Comparison of ENCODE assay signal across 16 cellular contexts in the genomic region with DNA sequence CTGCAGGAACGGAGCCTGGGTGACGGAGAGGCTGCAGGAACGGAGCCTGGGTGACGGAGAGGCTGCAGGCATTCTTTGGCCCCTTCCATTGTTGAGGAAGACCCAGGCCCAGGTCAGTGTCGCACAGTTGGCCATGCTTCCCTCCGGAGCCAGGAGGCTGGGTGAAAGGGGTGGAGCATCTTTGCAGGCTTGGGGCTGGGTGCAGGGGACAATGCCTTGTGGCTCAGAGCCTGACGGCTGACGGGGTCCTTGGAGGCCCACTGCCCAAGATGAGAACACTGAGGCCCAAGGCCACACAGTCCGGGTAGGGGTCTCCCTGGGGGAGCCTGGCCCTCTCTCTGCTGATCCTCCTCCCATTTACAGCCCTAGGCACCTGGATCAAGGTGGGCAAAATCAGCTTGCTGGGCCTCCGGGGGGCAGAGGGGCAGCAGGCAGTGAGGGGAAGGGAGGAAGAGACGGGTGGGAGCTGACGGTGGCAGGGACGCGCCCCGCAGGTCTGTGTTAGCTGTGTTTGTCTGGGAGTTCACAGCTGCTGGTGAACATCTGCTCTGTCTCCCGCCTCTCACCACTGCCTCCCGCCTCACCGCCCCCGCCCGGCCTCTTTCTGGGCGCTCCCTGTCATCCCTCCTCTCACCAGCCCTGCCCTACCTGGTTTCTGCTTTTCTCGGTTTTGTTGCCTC. TPM values are rescaled to one million over a fixed set of nuclear protein-coding genes. Genes with fewer than 3 reads are reported as not detected.
A peak's percentile ranks its signal among the peaks of the same experiment; 100 is the strongest.
DNase-seq lines count a peak whose midpoint lies in the region; ATAC-seq, FAIRE-seq and TF ChIP-seq lines count a peak whose summit lies in the region.
"Had no signal": no experiment of that assay in that cellular context is flagged by ENCODE, and none has a peak within 500 bp of the region (broad histone marks: within the 10 kb centered on the region; RNA-seq: fewer than 3 reads in every experiment).

No MANE protein-coding gene starts in this region.

- DNase-seq in GM03348 (ENCODE audit: low spot score), result peak; percentile 35
- peak; percentile 60 for DNase-seq in NCI-H2171 (lab: John Stamatoyannopoulos, UW)
- DNase-seq in GM12878 (ENCODE audit: low read depth, low spot score), result no peak
- DNase-seq in osteoblast (ENCODE audit: insufficient read length, low spot score, missing footprints), result peak; percentile 73
- DNase-seq in hippocampal formation (lab: John Stamatoyannopoulos, UW), result no peak
- DNase-seq in esophagus muscularis mucosa (ENCODE audit: extremely low spot score), result no peak
- DNase-seq in naive thymus-derived CD4-positive, alpha-beta T cell, result no peak
- DNase-seq: activated gamma-delta T cell treated with Interleukin-2 at 50 U/mL for 16 hours, heart right ventricle, kidney glomerular epithelial cell, ovary, PC-3, T-helper 1 cell had no signal

- POLR2A ChIA-PET in GM12878 (lab: Charles Lee), result no interaction called here
- POLR2A ChIA-PET in naive thymus-derived CD4-positive, alpha-beta T cell (lab: Charles Lee), result no interaction called here

- no peak overlapping the region for H3K9ac ChIP-seq in GM12878 (ENCODE audit: control insufficient read depth, insufficient read depth, low read length)

- in situ Hi-C loops in GM12878 (cut with MboI), result no loop called here

- CTCF ChIA-PET in GM12878 (lab: Yijun Ruan, JAX), result interaction anchor here (0.8 kb wide), 1 partner anchor 290 kb away, joined by 3 read pairs; no protein-coding TSS in a partner anchor
- CTCF ChIA-PET in naive thymus-derived CD4-positive, alpha-beta T cell (lab: Charles Lee), result no interaction called here

- no peak overlapping the region for H3K27ac Mint-ChIP-seq in naive thymus-derived CD4-positive, alpha-beta T cell
- H3K27ac Mint-ChIP-seq: WTC11 had no signal

- peaks cover 0 to 2% (median 0%) of the 10 kb centered on the region in 11 donors for H3K9me3 Mint-ChIP-seq in naive thymus-derived CD4-positive, alpha-beta T cell
- H3K9me3 Mint-ChIP-seq: WTC11 had no signal

- no peaks in the 10 kb centered on the region for H4K20me1 ChIP-seq in GM12878 (ENCODE audit: control insufficient read depth, insufficient read depth)
- no peaks in the 10 kb centered on the region for H4K20me1 ChIP-seq in osteoblast (ENCODE audit: insufficient read depth, low read length)

- H3K36me3 ChIP-seq in GM12878 (ENCODE audit: control insufficient read depth in 2 of 2, insufficient read depth in 2 of 2, low read length in 1 of 2) (no peaks in the 10 kb centered on the region), osteoblast (ENCODE audit: insufficient read depth, low read length) (no peaks in the 10 kb centered on the region), esophagus muscularis mucosa (no peaks in the 10 kb centered on the region)
- H3K36me3 ChIP-seq in naive thymus-derived CD4-positive, alpha-beta T cell (ENCODE audit: control insufficient read depth in 2 of 3, insufficient read depth in 3 of 3, low read length in 3 of 3), result no peaks in the 10 kb centered on the region
- H3K36me3 ChIP-seq: ascending aorta, heart right ventricle, ovary had no signal

- TF ChIP-seq EP300 in GM12878 (IDR thresholded peaks at IDR 0.05; ENCODE audit: borderline replicate concordance in 1 of 2, control insufficient read depth in 1 of 2, low read depth in 2 of 2, low read length in 2 of 2) (no peak), esophagus muscularis mucosa (IDR thresholded peaks at IDR 0.05) (no peak)

- H3K27me3 Mint-ChIP-seq in naive thymus-derived CD4-positive, alpha-beta T cell, result peaks cover 0 to 23% (median 8%) of the 10 kb centered on the region in 5 donors

- H3K4me3 ChIP-seq in GM12878 (no peak overlapping the region), osteoblast (ENCODE audit: insufficient read depth, low read length) (no peak overlapping the region), esophagus muscularis mucosa (no peak overlapping the region)
- H3K4me3 ChIP-seq in naive thymus-derived CD4-positive, alpha-beta T cell (ENCODE audit: low read length), result no peak overlapping the region
- H3K4me3 ChIP-seq: ascending aorta, coronary artery, heart right ventricle, ovary had no signal

- TF ChIP-seq CTCF in GM12878 (IDR thresholded peaks at IDR 0.05 in 2 of 3, conservative IDR thresholded peaks at IDR 0.05 in 1 of 3; ENCODE audit: control insufficient read depth in 2 of 3, extremely low read depth in 1 of 3, insufficient read depth in 1 of 3, low read depth in 3 of 3, low read length in 3 of 3), result no peak
- no peak for TF ChIP-seq CTCF in osteoblast (IDR thresholded peaks at IDR 0.05; ENCODE audit: extremely low read depth, low read depth, low read length)
- no peak for TF ChIP-seq CTCF in esophagus muscularis mucosa (IDR thresholded peaks at IDR 0.05)

- ATAC-seq in GM12878, result peak; percentile 47; the same call in 2 of the 3 replicates
- no peak for ATAC-seq in naive thymus-derived CD4-positive, alpha-beta T cell
- ATAC-seq: PC-3, WTC11 had no signal

- no peak overlapping the region for H3K4me2 ChIP-seq in GM12878 (ENCODE audit: control insufficient read depth, insufficient read depth)
- no peak overlapping the region for H3K4me2 ChIP-seq in osteoblast (ENCODE audit: insufficient read depth, low read length)

- H3K27me3 ChIP-seq in GM12878 (replicated peaks in 1 of 2; ENCODE audit: control insufficient read depth in 2 of 2, insufficient read depth in 2 of 2, low read length in 1 of 2), result peaks cover 0 to 3% of the 10 kb centered on the region in 2 experiments; a peak in 3 of 4 replicates
- H3K27me3 ChIP-seq in osteoblast (ENCODE audit: insufficient read depth, low read length), result peaks cover 11% of the 10 kb centered on the region
- peaks cover 0 to 31% (median 0%) of the 10 kb centered on the region in 4 donors for H3K27me3 ChIP-seq in esophagus muscularis mucosa
- H3K27me3 ChIP-seq in naive thymus-derived CD4-positive, alpha-beta T cell (ENCODE audit: control insufficient read depth in 2 of 2, insufficient read depth in 2 of 2, low read length in 2 of 2), result no peaks in the 10 kb centered on the region
- H3K27me3 ChIP-seq: ascending aorta, ovary had no signal

- H3K4me1 Mint-ChIP-seq in naive thymus-derived CD4-positive, alpha-beta T cell, result peaks cover 0 to 2% (median 0%) of the 10 kb centered on the region in 7 donors
- H3K4me1 Mint-ChIP-seq: WTC11 had no signal

- no peak for FAIRE-seq in GM12878 (lab: Jason Lieb, UNC)

- H3K9me3 ChIP-seq in GM12878 (replicated peaks; ENCODE audit: control insufficient read depth, insufficient read depth, low read length), result no peaks in the 10 kb centered on the region
- H3K9me3 ChIP-seq in osteoblast (ENCODE audit: low read depth, low read length), result no peaks in the 10 kb centered on the region
- H3K9me3 ChIP-seq in esophagus muscularis mucosa, result no peaks in the 10 kb centered on the region
- H3K9me3 ChIP-seq in naive thymus-derived CD4-positive, alpha-beta T cell (ENCODE audit: control insufficient read depth in 2 of 3, low read length in 3 of 3), result no peaks in the 10 kb centered on the region
- H3K9me3 ChIP-seq: ascending aorta, heart right ventricle, ovary had no signal

- H3K79me2 ChIP-seq in GM12878 (ENCODE audit: control insufficient read depth, insufficient read depth, low read length) (no peaks in the 10 kb centered on the region), osteoblast (ENCODE audit: insufficient read depth, low read length) (no peaks in the 10 kb centered on the region)

- no TSS peak for BruUV-seq in GM12878 (replicated peaks; lab: Mats Ljungman, UMichigan)

- no peaks in the 10 kb centered on the region for H3K36me3 Mint-ChIP-seq in naive thymus-derived CD4-positive, alpha-beta T cell
- H3K36me3 Mint-ChIP-seq: WTC11 had no signal

- TF ChIP-seq POLR2A in GM12878 (IDR thresholded peaks at IDR 0.05; ENCODE audit: low read depth, low read length) (no peak), esophagus muscularis mucosa (IDR thresholded peaks at IDR 0.05; ENCODE audit: low read depth) (no peak)

- H3K4me1 ChIP-seq in GM12878 (ENCODE audit: control insufficient read depth, insufficient read depth, low read length) (no peaks in the 10 kb centered on the region), osteoblast (ENCODE audit: insufficient read depth, low read length) (no peaks in the 10 kb centered on the region), esophagus muscularis mucosa (no peaks in the 10 kb centered on the region)
- no peaks in the 10 kb centered on the region for H3K4me1 ChIP-seq in naive thymus-derived CD4-positive, alpha-beta T cell (ENCODE audit: control insufficient read depth in 2 of 2, insufficient read depth in 2 of 2, low read length in 2 of 2)
- H3K4me1 ChIP-seq: ascending aorta, heart right ventricle had no signal

- H3K4me3 Mint-ChIP-seq in naive thymus-derived CD4-positive, alpha-beta T cell, result no peak overlapping the region
- H3K4me3 Mint-ChIP-seq: WTC11 had no signal

- H2AFZ ChIP-seq in GM12878 (ENCODE audit: control insufficient read depth, low read depth, low read length), result no peak overlapping the region
- H2AFZ ChIP-seq in osteoblast (ENCODE audit: low read length), result no peak overlapping the region

- TF ChIP-seq RAD21 in GM12878 (IDR thresholded peaks at IDR 0.05; ENCODE audit: insufficient read depth, low read depth, low read length), result no peak

- intact Hi-C loops in GM12878 (cut with micrococcal nuclease; ENCODE audit: unreplicated experiment), result no loop called here
- intact Hi-C loops in esophagus muscularis mucosa (cut with DNase I), result no loop called here
- intact Hi-C loops in naive thymus-derived CD4-positive, alpha-beta T cell (cut with micrococcal nuclease), result no loop called here

- SMC1A ChIA-PET in GM12878 (lab: Charles Lee; ENCODE audit: uncharacterized antibody, unreplicated experiment), result no interaction called here

- 27% methylated on average over 19 of the region's 22 CpGs for WGBS in GM12878 (ENCODE audit: insufficient coverage, insufficient replicate concordance, low lambda C conversion rate, missing lambda C conversion rate)
- WGBS in esophagus muscularis mucosa, result 62% methylated on average over 17 of the region's 22 CpGs

- RAD21 ChIA-PET in GM12878 (lab: Charles Lee; ENCODE audit: unreplicated experiment), result no interaction called here

- H3K27ac ChIP-seq in GM12878 (ENCODE audit: control insufficient read depth, insufficient read depth) (no peak overlapping the region), osteoblast (ENCODE audit: low read depth, low read length) (no peak overlapping the region), esophagus muscularis mucosa (replicated peaks in 1 of 4) (no peak overlapping the region)
- H3K27ac ChIP-seq in naive thymus-derived CD4-positive, alpha-beta T cell (ENCODE audit: low read depth, low read length), result no peak overlapping the region
- H3K27ac ChIP-seq: ascending aorta, coronary artery, heart right ventricle, ovary had no signal

RNA-seq across cellular contexts. Expression of a gene that starts 30.6 kb away (rescaled TPM):
- 4.9 and 6.0 TPM in 2 replicates for total RNA-seq in GM12878 (2013; cell fraction: nucleolus; rRNA removed)
- 32.7 and 37.9 TPM in 2 replicates for total RNA-seq in GM12878 (2014; rRNA removed)
- total RNA-seq in GM12878 (2014; rRNA removed; fragmentation: Illumina TruSeq; extraction: Trizol), result 23.7 and 27.9 TPM in 2 replicates
- total RNA-seq in GM12878 (2021), result 25.1 and 30.3 TPM in 2 replicates
- 24.5 TPM for polyA plus RNA-seq in GM12878 (2011; ENCODE audit: low read depth)
- polyA plus RNA-seq in GM12878 (2011; rRNA removed), result 58.2 and 66.8 TPM in 2 replicates
- polyA plus RNA-seq in GM12878 (2011; cell fraction: cytosol; rRNA removed), result 109 and 114 TPM in 2 replicates
- 45.1 and 62.0 TPM in 2 replicates for polyA plus RNA-seq in GM12878 (2011; cell fraction: nucleus; rRNA removed)
- 35.4 and 42.8 TPM in 2 replicates for polyA plus RNA-seq in GM12878 (2012)
- polyA plus RNA-seq in GM12878 (2014; fragmentation: Illumina TruSeq; extraction: Trizol), result 22.8 and 39.4 TPM in 2 replicates
- polyA plus RNA-seq in GM12878 (2014; fragmentation: Nextera tagmentation; extraction: Ambion mirVana), result 10 to 100 TPM in 1 of 2 experiments, 1 to 10 TPM in 1; 5.6 to 13.2 TPM
- polyA plus RNA-seq in GM12878 (2014; rRNA removed), result 30.5 and 32.9 TPM in 2 replicates
- 10 to 100 TPM; 49.2 to 58.5 TPM for polyA plus RNA-seq in GM12878 (2016; fragmentation: Nextera tagmentation; extraction: Ambion mirVana)
- polyA minus RNA-seq in GM12878 (2011; rRNA and poly(A)+ RNA removed), result 33.0 and 51.8 TPM in 2 replicates
- polyA minus RNA-seq in GM12878 (2011; cell fraction: cytosol; rRNA and poly(A)+ RNA removed), result 17.0 and 23.3 TPM in 2 replicates
- 12.6 and 16.1 TPM in 2 replicates for polyA minus RNA-seq in GM12878 (2011; cell fraction: nucleus; rRNA and poly(A)+ RNA removed)
- total RNA-seq in osteoblast, result 19.9 and 21.8 TPM in 2 replicates
- 100 to 1,000 TPM in 2 of 4 donors, 10 to 100 TPM in 2; 56.1 to 112 (median 80.8) TPM for total RNA-seq in esophagus muscularis mucosa
- 10 to 100 TPM in 2 of 5 experiments, 1 to 10 TPM in 3; 4.5 to 29.8 (median 8.3) TPM for total RNA-seq in naive thymus-derived CD4-positive, alpha-beta T cell
- polyA plus RNA-seq in naive thymus-derived CD4-positive, alpha-beta T cell, result 1 to 10 TPM; 6.3 to 7.8 TPM

Comparison
In these comparisons a context has a peak if more than half of its experiments do, and no peak if none do; other contexts are left out.
1. DNase-seq: peak in GM03348 (single experiment), NCI-H2171 (single experiment) and osteoblast (single experiment); none in GM12878 (single experiment), hippocampal formation (0 of 2), esophagus muscularis mucosa (single experiment) and naive thymus-derived CD4-positive, alpha-beta T cell (0 of 9).